Comparison of ENCODE assay signal across 34 cellular contexts in genomic region chr10:11950325-11951018, GRCh38.
"Had no signal": no experiment of that assay in that cellular context is flagged by ENCODE, and none has a peak within 500 bp of the region (broad histone marks: within the 10 kb centered on the region; RNA-seq: fewer than 3 reads in every experiment).

No MANE protein-coding gene starts in this region.

- H3K36me3 ChIP-seq: breast epithelium had no signal

- H3K27ac Mint-ChIP-seq: activated CD8-positive, alpha-beta T cell treated with anti-CD3 and anti-CD28 coated beads, Interleukin-2, amount 10 ng/mL, durations not matched to agents 7 days and 5 days; activated naive CD4-positive, alpha-beta T cell treated with anti-CD3 and anti-CD28 coated beads, Interleukin-2, amount 50 U/mL, for 72 hours had no signal

- H3K9me3 ChIP-seq: adrenal gland, body of pancreas, breast epithelium, Peyer's patch had no signal

- H3K27ac ChIP-seq: adrenal gland, body of pancreas, breast epithelium, KMS-11, Peyer's patch, SJCRH30, SK-N-MC had no signal

- H3K9me3 Mint-ChIP-seq: activated naive CD4-positive, alpha-beta T cell treated with anti-CD3 and anti-CD28 coated beads, Interleukin-2, amount 50 U/mL, for 72 hours; activated T-cell treated with anti-CD3 and anti-CD28 coated beads, Interleukin-2, amount 50 U/mL, for 4 hours had no signal

- H3K9ac ChIP-seq: KMS-11 had no signal

- ATAC-seq: activated CD4-positive, CD25-positive, alpha-beta regulatory T cell treated with anti-CD3 and anti-CD28 coated beads, Interleukin-2, amount 50 U/mL, for 24 hours; activated CD8-positive, alpha-beta T cell treated with anti-CD3 and anti-CD28 coated beads, Interleukin-2, amount 10 ng/mL, durations not matched to agents 7 days and 5 days; activated naive CD4-positive, alpha-beta T cell treated with anti-CD3 and anti-CD28 coated beads, Interleukin-2, amount 50 U/mL, for 72 hours; activated T-cell treated with anti-CD3 and anti-CD28 coated beads, Interleukin-2, amount 50 U/mL, for 4 hours; body of pancreas; PC-3 had no signal

- H3K4me2 ChIP-seq: KMS-11 had no signal

- FAIRE-seq: astrocyte had no signal

- DNase-seq: activated CD4-positive, alpha-beta T cell treated with anti-CD3 and anti-CD28 coated beads for 4 hours; activated CD4-positive, alpha-beta T cell treated with anti-CD3 and anti-CD28 coated beads, Interleukin-2, amount 50 U/mL, for 48 hours; activated CD8-positive, alpha-beta T cell treated with anti-CD3 and anti-CD28 coated beads, Interleukin-2, amount 10 ng/mL, durations not matched to agents 7 days and 5 days; activated effector memory CD4-positive, alpha-beta T cell treated with anti-CD3 and anti-CD28 coated beads, Interleukin-2, amount 50 U/mL, for 16 hours; activated naive CD4-positive, alpha-beta T cell; activated T-cell treated with anti-CD3 and anti-CD28 coated beads for 4 hours; activated T-cell treated with anti-CD3 and anti-CD28 coated beads, Interleukin-2, amount 50 U/mL, for 4 hours; adrenal gland; body of pancreas; caudate nucleus; cerebellar nuclear complex; MM.1S; MV-4-11; NCI-H1092 treated with DMSO at 0.1 percent for 48 hours; NCI-H1417; NCI-H146; NCI-H187; NCI-H2029 treated with DMSO at 0.1 percent for 48 hours; NCI-H2107; NCI-H2171; NCI-H510A; NCI-H748 treated with DMSO at 0.1 percent for 48 hours; NK-92 treated with Interleukin-12 subunit alpha and Interleukin-12 subunit beta, amount 100 ng/mL, for 24 hours; PC-3; Peyer's patch; SHP77; SJCRH30; T1000 had no signal

- H3K4me3 Mint-ChIP-seq: activated CD8-positive, alpha-beta T cell treated with anti-CD3 and anti-CD28 coated beads, Interleukin-2, amount 10 ng/mL, durations not matched to agents 7 days and 5 days; activated T-cell treated with anti-CD3 and anti-CD28 coated beads, Interleukin-2, amount 50 U/mL, for 4 hours had no signal

- H3K4me1 ChIP-seq: adrenal gland, body of pancreas, breast epithelium, Peyer's patch, SJCRH30 had no signal

- H3K27me3 ChIP-seq: adrenal gland, body of pancreas, breast epithelium, Peyer's patch, SJCRH30 had no signal

- H3K4me3 ChIP-seq: adrenal gland, body of pancreas, breast epithelium, Peyer's patch, SJCRH30, SK-N-MC had no signal
